In genomic region chr1:60897003-60897402, GRCh38 we compare ENCODE assay signal across 24 cellular contexts.
A peak's percentile ranks its signal among the peaks of the same experiment; 100 is the strongest.
DNase-seq lines count a peak whose midpoint lies in the region; ATAC-seq and TF ChIP-seq lines count a peak whose summit lies in the region.
"Had no signal": no experiment of that assay in that cellular context is flagged by ENCODE, and none has a peak within 500 bp of the region (broad histone marks: within the 10 kb centered on the region; RNA-seq: fewer than 3 reads in every experiment).

No MANE protein-coding gene starts in this region.

- H3K4me3 Mint-ChIP-seq in neural progenitor cell, result no peak overlapping the region
- H3K4me3 Mint-ChIP-seq: activated T-cell treated with anti-CD3 and anti-CD28 coated beads, Interleukin-2, amount 50 U/mL, for 24 hours; H9; natural killer cell had no signal

- no peak for TF ChIP-seq CTCF in heart left ventricle (IDR thresholded peaks at IDR 0.05)
- no peak for TF ChIP-seq CTCF in neural progenitor cell (IDR thresholded peaks at IDR 0.05)
- TF ChIP-seq CTCF in ovary (IDR thresholded peaks at IDR 0.05), result no peak

- H3K9me3 ChIP-seq in heart left ventricle (no peaks in the 10 kb centered on the region), neural progenitor cell (ENCODE audit: low read depth) (no peaks in the 10 kb centered on the region), ovary (no peaks in the 10 kb centered on the region)
- H3K9me3 ChIP-seq: A549; adrenal gland; BLaER1 treated with 17β-estradiol and CSF1 and Interleukin-3, amounts not matched to agents 10 nM and 100 nM had no signal

- H3K9ac ChIP-seq in neural progenitor cell, result no peak overlapping the region
- H3K9ac ChIP-seq: BLaER1 treated with 17β-estradiol and CSF1 and Interleukin-3, amounts not matched to agents 10 nM and 100 nM had no signal

- POLR2A ChIA-PET in HEK293T (lab: Yijun Ruan, JAX), result no interaction called here

- H3K27me3 ChIP-seq in heart left ventricle (no peaks in the 10 kb centered on the region), neural progenitor cell (no peaks in the 10 kb centered on the region), ovary (no peaks in the 10 kb centered on the region)
- H3K27me3 ChIP-seq: BLaER1 treated with 17β-estradiol and CSF1 and Interleukin-3, amounts not matched to agents 10 nM and 100 nM had no signal

- H3K27me3 Mint-ChIP-seq in neural progenitor cell (ENCODE audit: insufficient read depth, low read depth), result peaks cover 5% of the 10 kb centered on the region

- peak overlapping the region; percentile 19 to 83 (median 60) for H3K27ac ChIP-seq in heart left ventricle
- H3K27ac ChIP-seq in cingulate gyrus (ENCODE audit: low read depth, low read length), result peak overlapping the region; percentile 57
- no peak overlapping the region for H3K27ac ChIP-seq in neural progenitor cell
- no peak overlapping the region for H3K27ac ChIP-seq in ovary
- H3K27ac ChIP-seq: A549; adrenal gland; BLaER1 treated with 17β-estradiol and CSF1 and Interleukin-3, amounts not matched to agents 10 nM and 100 nM; skin epidermis had no signal

- no peaks in the 10 kb centered on the region for H4K20me1 ChIP-seq in neural progenitor cell (ENCODE audit: low read depth)
- H4K20me1 ChIP-seq: BLaER1 treated with 17β-estradiol and CSF1 and Interleukin-3, amounts not matched to agents 10 nM and 100 nM had no signal

- DNase-seq in heart left ventricle (peak in 3 of 5 donors; percentile 18 to 68 (median 53)), cardiac septum (ENCODE audit: low spot score) (no peak), neural progenitor cell (ENCODE audit: low spot score) (no peak), ovary (no peak), HEK293T (ENCODE audit: extremely low spot score) (no peak), iPS-NIHi11 (ENCODE audit: low spot score) (no peak)
- DNase-seq: activated CD4-positive, alpha-beta T cell treated with anti-CD3 and anti-CD28 coated beads for 4 hours; activated naive CD4-positive, alpha-beta T cell treated with Interleukin-2 at 50 U/mL for 16 hours; activated T-cell treated with anti-CD3 and anti-CD28 coated beads, Interleukin-2, amount 50 U/mL, for 24 hours; adrenal gland; COR-L47; H9; left colon; midbrain; natural killer cell; NCI-H187; NCI-H748 treated with DMSO at 0.1 percent for 48 hours; posterior cingulate gyrus; T-helper 2 cell had no signal

- H3K9me3 Mint-ChIP-seq in neural progenitor cell, result no peaks in the 10 kb centered on the region
- H3K9me3 Mint-ChIP-seq: activated T-cell treated with anti-CD3 and anti-CD28 coated beads, Interleukin-2, amount 50 U/mL, for 24 hours; H9; natural killer cell had no signal

- peaks cover 52% of the 10 kb centered on the region for H3K4me1 Mint-ChIP-seq in neural progenitor cell
- H3K4me1 Mint-ChIP-seq: natural killer cell had no signal

- TF ChIP-seq POLR2A in heart left ventricle (IDR thresholded peaks at IDR 0.05) (no peak), ovary (IDR thresholded peaks at IDR 0.05) (no peak)

- H3K36me3 Mint-ChIP-seq in neural progenitor cell, result no peaks in the 10 kb centered on the region
- H3K36me3 Mint-ChIP-seq: natural killer cell had no signal

- intact Hi-C loops in heart left ventricle (cut with DNase I) (no loop called here), cardiac septum (cut with DNase I) (no loop called here), ovary (cut with DNase I) (loop anchor here in 1 of 4 donors (5.0 kb wide), 1 partner anchor 770 kb away; no protein-coding TSS in a partner anchor)

- peaks cover 43% of the 10 kb centered on the region for H3F3A ChIP-seq in neural progenitor cell (ENCODE audit: low read depth)

- CTCF ChIA-PET in HEK293T (lab: Yijun Ruan, JAX), result no interaction called here

- peak overlapping the region; percentile 93 for H3K27ac Mint-ChIP-seq in neural progenitor cell
- H3K27ac Mint-ChIP-seq: activated T-cell treated with anti-CD3 and anti-CD28 coated beads, Interleukin-2, amount 50 U/mL, for 24 hours; natural killer cell had no signal

- peaks cover 0 to 47% (median 15%) of the 10 kb centered on the region in 12 donors for H3K4me1 ChIP-seq in heart left ventricle
- peaks cover 52% of the 10 kb centered on the region for H3K4me1 ChIP-seq in neural progenitor cell
- no peaks in the 10 kb centered on the region for H3K4me1 ChIP-seq in ovary (ENCODE audit: insufficient read depth)
- H3K4me1 ChIP-seq: A549; adrenal gland; BLaER1 treated with 17β-estradiol and CSF1 and Interleukin-3, amounts not matched to agents 10 nM and 100 nM had no signal

- H3K4me3 ChIP-seq in heart left ventricle (no peak overlapping the region), neural progenitor cell (no peak overlapping the region), ovary (no peak overlapping the region)
- H3K4me3 ChIP-seq: A549; adrenal gland; BLaER1 treated with 17β-estradiol and CSF1 and Interleukin-3, amounts not matched to agents 10 nM and 100 nM; skin epidermis had no signal

- no peak overlapping the region for H2AFZ ChIP-seq in neural progenitor cell (replicated peaks)

- no peaks in the 10 kb centered on the region for H3K36me3 ChIP-seq in heart left ventricle
- no peaks in the 10 kb centered on the region for H3K36me3 ChIP-seq in neural progenitor cell
- no peaks in the 10 kb centered on the region for H3K36me3 ChIP-seq in ovary
- H3K36me3 ChIP-seq: adrenal gland; BLaER1 treated with 17β-estradiol and CSF1 and Interleukin-3, amounts not matched to agents 10 nM and 100 nM had no signal

- TF ChIP-seq EP300 in ovary (IDR thresholded peaks at IDR 0.05), result no peak

- 52 to 69% (median 68%) methylated on average over 12 of the region's 12 CpGs for WGBS in heart left ventricle, 4 donors
- 88 to 93% (median 90%) methylated on average over 12 of the region's 12 CpGs for WGBS in ovary, 3 donors

- no peak overlapping the region for H3K4me2 ChIP-seq in neural progenitor cell
- H3K4me2 ChIP-seq: A549; BLaER1 treated with 17β-estradiol and CSF1 and Interleukin-3, amounts not matched to agents 10 nM and 100 nM had no signal

- ATAC-seq in heart left ventricle (peak in 3 of 4 donors; percentile 28 to 60 (median 29)), HG02885 (IDR thresholded peaks at IDR 0.05; ENCODE audit: poor library complexity, unreplicated experiment) (no peak)
- ATAC-seq: left colon, natural killer cell had no signal

- H3K79me2 ChIP-seq in neural progenitor cell (ENCODE audit: low read depth), result no peaks in the 10 kb centered on the region

TF ChIP-seq in HEK293T, 16 proteins besides CTCF, POLR2A, EP300 and RAD21:
- TF ChIP-seq ZNF384 (IDR thresholded peaks at IDR 0.05) (no peak), FOXM1 (IDR thresholded peaks at IDR 0.05; ENCODE audit: borderline replicate concordance) (no peak)
TF ChIP-seq in HEK293T: peak in this region for 0.

Comparison
In these comparisons a context has a peak if more than half of its experiments do, and no peak if none do; other contexts are left out.
1. DNase-seq: peak in heart left ventricle (3 of 5); none in cardiac septum (single experiment), neural progenitor cell (single experiment), ovary (0 of 5), HEK293T (single experiment) and iPS-NIHi11 (single experiment).
2. H3K27ac ChIP-seq: peak in heart left ventricle (12 of 12) and cingulate gyrus (single experiment); none in neural progenitor cell (single experiment) and ovary (0 of 2).